9 cellular contexts compared by ENCODE assay signal in genomic region chr10:61937631-61938284, GRCh38. TPM values are rescaled to one million over a fixed set of nuclear protein-coding genes. Genes with fewer than 3 reads are reported as not detected.
DNase-seq lines count a peak whose midpoint lies in the region; ATAC-seq and TF ChIP-seq lines count a peak whose summit lies in the region.
"Had no signal": no experiment of that assay in that cellular context is flagged by ENCODE, and none has a peak within 500 bp of the region (broad histone marks: within the 10 kb centered on the region; RNA-seq: fewer than 3 reads in every experiment).

No MANE protein-coding gene starts in this region.

- no peak overlapping the region for H3K27ac Mint-ChIP-seq in progenitor cell of endocrine pancreas

- TF ChIP-seq CTCF in fibroblast of mammary gland (conservative IDR thresholded peaks at IDR 0.05; ENCODE audit: control insufficient read depth, insufficient read depth, low read depth, low read length) (no peak), smooth muscle cell (IDR thresholded peaks at IDR 0.05; ENCODE audit: borderline replicate concordance, insufficient read depth, poor library complexity, severe bottlenecking) (no peak), progenitor cell of endocrine pancreas (IDR thresholded peaks at IDR 0.05; ENCODE audit: unreplicated experiment) (no peak)

- peak overlapping the region; percentile 96 for H3K27ac ChIP-seq in smooth muscle cell (ENCODE audit: low read depth)

- no peaks in the 10 kb centered on the region for H3K27me3 ChIP-seq in smooth muscle cell (ENCODE audit: low read depth)

- H3K4me3 Mint-ChIP-seq in progenitor cell of endocrine pancreas (ENCODE audit: low read depth): no peak overlapping the region

- peaks cover 21% of the 10 kb centered on the region for H3K36me3 Mint-ChIP-seq in progenitor cell of endocrine pancreas (ENCODE audit: insufficient read depth)

- peaks cover 33% of the 10 kb centered on the region for H3K4me1 Mint-ChIP-seq in progenitor cell of endocrine pancreas (ENCODE audit: low read depth)

- H3K79me2 ChIP-seq in smooth muscle cell (ENCODE audit: low read depth): peaks cover 42% of the 10 kb centered on the region

- H4K20me1 ChIP-seq in smooth muscle cell (ENCODE audit: low read depth): peaks cover 17% of the 10 kb centered on the region

- peaks cover 37% of the 10 kb centered on the region for H3K4me1 ChIP-seq in smooth muscle cell (ENCODE audit: low read depth)

- H3K9me3 ChIP-seq in smooth muscle cell (replicated peaks; ENCODE audit: low read depth): no peaks in the 10 kb centered on the region

- peak overlapping the region; percentile 75 for H3K4me2 ChIP-seq in smooth muscle cell

- peaks cover 4% of the 10 kb centered on the region for H3K9me3 Mint-ChIP-seq in progenitor cell of endocrine pancreas (ENCODE audit: low read depth)

- ATAC-seq in GM18499 (IDR thresholded peaks at IDR 0.05; ENCODE audit: insufficient read depth, unreplicated experiment) (peak; percentile 37), HG03039 (IDR thresholded peaks at IDR 0.05; ENCODE audit: unreplicated experiment) (no peak)
- ATAC-seq: HCT116 had no signal

- no peaks in the 10 kb centered on the region for H3K27me3 Mint-ChIP-seq in progenitor cell of endocrine pancreas

- DNase-seq in SK-MEL-5 (ENCODE audit: low read depth, low spot score) (peak; percentile 35), fibroblast of mammary gland (ENCODE audit: low read depth) (peak; percentile 80), smooth muscle cell (lab: John Stamatoyannopoulos, UW; ENCODE audit: unreplicated experiment) (no peak), RKO (ENCODE audit: low spot score) (no peak), posterior vena cava (ENCODE audit: low spot score) (no peak), progenitor cell of endocrine pancreas (ENCODE audit: low spot score, unreplicated experiment) (no peak)

- H3F3A ChIP-seq in smooth muscle cell (ENCODE audit: low read depth): peaks cover 55% of the 10 kb centered on the region

- in situ Hi-C loops in SK-MEL-5 (cut with HindIII; ENCODE audit: low pct_unique_long_range_greater_than_20kb, low sequenced_read_pairs): no loop called here

- WGBS in smooth muscle cell (ENCODE audit: low lambda C conversion rate): 32% methylated on average over 1 of the region's 1 CpG

- H3K9ac ChIP-seq in smooth muscle cell (ENCODE audit: low read depth): peak overlapping the region; percentile 64

- H3K4me3 ChIP-seq in fibroblast of mammary gland (ENCODE audit: control insufficient read depth, low read depth, low read length) (no peak overlapping the region), smooth muscle cell (peak overlapping the region; percentile 12)

- no peak overlapping the region for H2AFZ ChIP-seq in smooth muscle cell (ENCODE audit: low read depth)

- intact Hi-C loops in posterior vena cava (cut with DNase I): no loop called here

- H3K36me3 ChIP-seq in smooth muscle cell (ENCODE audit: low read depth): no peaks in the 10 kb centered on the region

RNA-seq across cellular contexts. Expression of gene ARID5B, which starts 36.3 kb away (rescaled TPM):
- 17.1 and 17.5 TPM in 2 replicates for total RNA-seq in SK-MEL-5 (2014; rRNA removed; shearing (Covaris generic))
- 5.1 and 7.4 TPM in 2 replicates for polyA plus RNA-seq in SK-MEL-5 (2015; cell fraction: cytosol; rRNA removed)
- polyA plus RNA-seq in SK-MEL-5 (2015; cell fraction: nucleus; rRNA removed): 6.0 and 7.0 TPM in 2 replicates
- total RNA-seq in smooth muscle cell (67.6 and 69.4 TPM in 2 replicates), posterior vena cava (10 to 100 TPM; 75.0 to 96.1 TPM), progenitor cell of endocrine pancreas (19.7 and 22.5 TPM in 2 replicates)
- polyA plus RNA-seq in smooth muscle cell: 49.0 and 52.7 TPM in 2 replicates

Comparison
In these comparisons a context has a peak if more than half of its experiments do, and no peak if none do; other contexts are left out.
1. DNase-seq: peak in SK-MEL-5 (single experiment) and fibroblast of mammary gland (single experiment); none in smooth muscle cell (single experiment), RKO (single experiment), posterior vena cava (single experiment) and progenitor cell of endocrine pancreas (single experiment).